Comparison of ENCODE assay signal across 8 cellular contexts in the genomic region with DNA sequence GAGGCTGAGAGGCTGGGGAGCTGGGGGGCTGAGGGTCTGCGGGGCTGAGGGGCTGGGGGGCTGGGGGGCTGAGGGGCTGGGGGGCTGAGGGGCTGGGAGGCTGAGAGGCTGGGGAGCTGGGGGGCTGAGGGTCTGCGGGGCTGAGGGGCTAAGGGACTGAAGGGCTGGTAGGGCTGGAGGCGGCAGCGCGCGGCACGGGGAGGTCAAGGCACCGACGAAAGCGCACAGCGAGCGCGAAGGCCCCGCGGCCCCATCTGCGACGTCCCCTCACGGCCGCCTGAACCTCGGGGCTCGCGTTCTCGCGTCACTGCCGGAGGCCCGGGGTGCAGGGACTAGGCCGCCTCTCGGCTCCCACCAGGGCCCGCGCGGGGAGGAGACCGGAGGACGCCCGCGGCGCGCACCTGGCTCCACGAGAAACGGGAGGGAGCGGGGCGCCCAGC. TPM values are rescaled to one million over a fixed set of nuclear protein-coding genes. Genes with fewer than 3 reads are reported as not detected.
DNase-seq lines count a peak whose midpoint lies in the region; ATAC-seq, FAIRE-seq and TF ChIP-seq lines count a peak whose summit lies in the region.

No MANE protein-coding gene starts in this region.

- no peaks in the 10 kb centered on the region for H3K27me3 ChIP-seq in mammary epithelial cell (ENCODE audit: insufficient read depth, low read length)
- H3K27me3 ChIP-seq in naive thymus-derived CD4-positive, alpha-beta T cell (ENCODE audit: control insufficient read depth in 2 of 2, insufficient read depth in 2 of 2, low read length in 2 of 2): no peaks in the 10 kb centered on the region

- H3K4me3 Mint-ChIP-seq in activated naive CD4-positive, alpha-beta T cell treated with anti-CD3 and anti-CD28 coated beads for 36 hours: peak overlapping the region; percentile 87
- H3K4me3 Mint-ChIP-seq in naive thymus-derived CD4-positive, alpha-beta T cell: peak overlapping the region in 8 of 10 donors; percentile 18 to 92 (median 82)

- H3K36me3 Mint-ChIP-seq in activated naive CD4-positive, alpha-beta T cell treated with anti-CD3 and anti-CD28 coated beads for 36 hours (ENCODE audit: low read depth): peaks cover 4% of the 10 kb centered on the region
- peaks cover 0 to 3% (median 0%) of the 10 kb centered on the region in 5 donors for H3K36me3 Mint-ChIP-seq in naive thymus-derived CD4-positive, alpha-beta T cell

- H2AFZ ChIP-seq in mammary epithelial cell (ENCODE audit: low read depth, low read length): peak overlapping the region; percentile 64

- WGBS in mammary epithelial cell (ENCODE audit: low coverage, missing lambda C conversion rate): no CpG with 5 or more reads among the region's 41 CpGs

- CTCF ChIA-PET in activated naive CD4-positive, alpha-beta T cell treated with anti-CD3 and anti-CD28 coated beads for 36 hours (lab: Charles Lee): no interaction called here
- CTCF ChIA-PET in mammary epithelial cell (lab: Charles Lee; ENCODE audit: low non-redundant PET): no interaction called here
- CTCF ChIA-PET in naive thymus-derived CD4-positive, alpha-beta T cell (lab: Charles Lee): interaction anchor here (0.7 kb wide), 1 partner anchor 200 kb away, joined by 3 read pairs; no protein-coding TSS in a partner anchor

- H3K4me1 Mint-ChIP-seq in activated naive CD4-positive, alpha-beta T cell treated with anti-CD3 and anti-CD28 coated beads for 36 hours (ENCODE audit: low read depth): peaks cover 36% of the 10 kb centered on the region
- H3K4me1 Mint-ChIP-seq in naive thymus-derived CD4-positive, alpha-beta T cell: peaks cover 12 to 53% (median 34%) of the 10 kb centered on the region in 7 donors

- peaks cover 5% of the 10 kb centered on the region for H3K36me3 ChIP-seq in mammary epithelial cell (ENCODE audit: insufficient read depth, low read length)
- peaks cover 0 to 49% (median 0%) of the 10 kb centered on the region in 3 experiments for H3K36me3 ChIP-seq in naive thymus-derived CD4-positive, alpha-beta T cell (ENCODE audit: control insufficient read depth in 2 of 3, insufficient read depth in 3 of 3, low read length in 3 of 3)

- POLR2A ChIA-PET in naive thymus-derived CD4-positive, alpha-beta T cell (lab: Charles Lee): interaction anchor here (0.9 kb wide), 1 partner anchor 15 kb away, joined by 3 read pairs; no protein-coding TSS in a partner anchor

- FAIRE-seq in frontal cortex (lab: Jason Lieb, UNC): no peak

- in situ Hi-C loops in mammary epithelial cell (cut with MboI; ENCODE audit: low sequenced_read_pairs in 2 of 2): no loop called here
- in situ Hi-C loops in G401 (cut with HindIII; ENCODE audit: low sequenced_read_pairs): no loop called here

- H3K9ac ChIP-seq in mammary epithelial cell (ENCODE audit: insufficient read depth, low read length): peak overlapping the region; percentile 46

- no peaks in the 10 kb centered on the region for H3K9me3 Mint-ChIP-seq in activated naive CD4-positive, alpha-beta T cell treated with anti-CD3 and anti-CD28 coated beads for 36 hours
- peaks cover 0 to 3% (median 0%) of the 10 kb centered on the region in 11 donors for H3K9me3 Mint-ChIP-seq in naive thymus-derived CD4-positive, alpha-beta T cell

- H3K27me3 Mint-ChIP-seq in activated naive CD4-positive, alpha-beta T cell treated with anti-CD3 and anti-CD28 coated beads for 36 hours (ENCODE audit: low read depth): no peaks in the 10 kb centered on the region
- no peaks in the 10 kb centered on the region for H3K27me3 Mint-ChIP-seq in naive thymus-derived CD4-positive, alpha-beta T cell

- no TSS peak for BruUV-seq in mammary epithelial cell (replicated peaks; lab: Mats Ljungman, UMichigan)

- TF ChIP-seq CTCF in mammary epithelial cell (conservative IDR thresholded peaks at IDR 0.05 in 1 of 2, IDR thresholded peaks at IDR 0.05 in 1 of 2; ENCODE audit: extremely low read depth in 1 of 2, insufficient read depth in 1 of 2, low read depth in 1 of 2, low read length in 2 of 2): no peak

- H3K4me1 ChIP-seq in mammary epithelial cell (ENCODE audit: insufficient read depth, low read length): peaks cover 24% of the 10 kb centered on the region
- H3K4me1 ChIP-seq in naive thymus-derived CD4-positive, alpha-beta T cell (ENCODE audit: control insufficient read depth in 2 of 2, insufficient read depth in 2 of 2, low read length in 2 of 2): peaks cover 18 to 34% of the 10 kb centered on the region in 2 donors

- dilution Hi-C loops in mammary epithelial cell (cut with HindIII; ENCODE audit: low sequenced_read_pairs): no loop called here

- peak overlapping the region; percentile 80 for H3K4me2 ChIP-seq in mammary epithelial cell (ENCODE audit: insufficient read depth, low read depth, low read length)

- H3K9me3 ChIP-seq in mammary epithelial cell (replicated peaks; ENCODE audit: insufficient read depth, low read length): no peaks in the 10 kb centered on the region
- no peaks in the 10 kb centered on the region for H3K9me3 ChIP-seq in naive thymus-derived CD4-positive, alpha-beta T cell (ENCODE audit: control insufficient read depth in 2 of 3, low read length in 3 of 3)

- H3K4me3 ChIP-seq in mammary epithelial cell (replicated peaks in 1 of 3; ENCODE audit: insufficient read depth in 1 of 3, low read depth in 2 of 3, low read length in 3 of 3): peak overlapping the region; percentile 76 to 96 (median 92)
- H3K4me3 ChIP-seq in naive thymus-derived CD4-positive, alpha-beta T cell (ENCODE audit: low read length): peak overlapping the region; percentile 74

- H3K27ac Mint-ChIP-seq in activated naive CD4-positive, alpha-beta T cell treated with anti-CD3 and anti-CD28 coated beads for 36 hours: no peak overlapping the region
- peak overlapping the region in 5 of 9 donors; percentile 67 to 88 (median 76) for H3K27ac Mint-ChIP-seq in naive thymus-derived CD4-positive, alpha-beta T cell

- intact Hi-C loops in activated naive CD4-positive, alpha-beta T cell treated with anti-CD3 and anti-CD28 coated beads for 36 hours (cut with micrococcal nuclease): loop anchor here (1.0 to 2.0 kb wide), 3 partner anchors 16 to 51 kb away; a partner anchor contains a TSS
- intact Hi-C loops in mammary epithelial cell (cut with micrococcal nuclease): loop anchor here (1.0 to 2.0 kb wide), 2 partner anchors 15 to 51 kb away; a partner anchor contains a TSS
- intact Hi-C loops in naive thymus-derived CD4-positive, alpha-beta T cell (cut with micrococcal nuclease): loop anchor here (1.0 to 2.0 kb wide), 6 partner anchors 16 to 208 kb away; a partner anchor contains a TSS

- peaks cover 75% of the 10 kb centered on the region for H3K79me2 ChIP-seq in mammary epithelial cell (ENCODE audit: insufficient read depth, low read length)

- H4K20me1 ChIP-seq in mammary epithelial cell (ENCODE audit: insufficient read depth, low read length): peaks cover 4% of the 10 kb centered on the region

- ATAC-seq in HG03432 (IDR thresholded peaks at IDR 0.05; ENCODE audit: unreplicated experiment): peak; percentile 25
- ATAC-seq in naive thymus-derived CD4-positive, alpha-beta T cell: no peak

- H3K27ac ChIP-seq in mammary epithelial cell (ENCODE audit: insufficient read depth, low read depth, low read length): peak overlapping the region; percentile 67
- H3K27ac ChIP-seq in naive thymus-derived CD4-positive, alpha-beta T cell (ENCODE audit: low read depth, low read length): peak overlapping the region; percentile 92

- no peak for DNase-seq in activated naive CD4-positive, alpha-beta T cell treated with anti-CD3 and anti-CD28 coated beads for 36 hours
- no peak for DNase-seq in activated naive CD4-positive, alpha-beta T cell treated with anti-CD3 and anti-CD28 coated beads, Interleukin-2, amount 50 U/mL, for 16 hours
- DNase-seq in mammary epithelial cell: no peak
- DNase-seq in naive thymus-derived CD4-positive, alpha-beta T cell: no peak
- DNase-seq in G401 (ENCODE audit: low spot score): no peak
- no peak for DNase-seq in RPMI8226
- no peak for DNase-seq in frontal cortex (ENCODE audit: low spot score in 2 of 2)

RNA-seq across cellular contexts. Expression of a gene that starts 0.4 kb away (rescaled TPM):
- 100 to 1,000 TPM; 117 to 118 TPM for total RNA-seq in activated naive CD4-positive, alpha-beta T cell treated with anti-CD3 and anti-CD28 coated beads for 36 hours
- total RNA-seq in mammary epithelial cell (100 to 1,000 TPM in 1 of 2 donors, 10 to 100 TPM in 1; 46.3 to 107 TPM), frontal cortex (28.9 TPM)
- polyA plus RNA-seq in mammary epithelial cell: 109 TPM
- polyA minus RNA-seq in mammary epithelial cell: 162 TPM
- total RNA-seq in naive thymus-derived CD4-positive, alpha-beta T cell: 100 to 1,000 TPM; 126 to 187 (median 161) TPM
- polyA plus RNA-seq in naive thymus-derived CD4-positive, alpha-beta T cell: 10 to 100 TPM; 62.8 to 74.0 TPM
- 107 and 109 TPM in 2 replicates for total RNA-seq in G401 (2014; rRNA removed; shearing (Covaris generic))

RNA-seq across cellular contexts. Expression of a gene that starts 0.5 kb away (rescaled TPM):
- total RNA-seq in activated naive CD4-positive, alpha-beta T cell treated with anti-CD3 and anti-CD28 coated beads for 36 hours: 1 to 10 TPM; 5.6 to 5.7 TPM
- total RNA-seq in mammary epithelial cell: 10 to 100 TPM; 12.0 to 25.0 TPM
- polyA plus RNA-seq in mammary epithelial cell: 16.4 TPM
- 3.6 TPM for polyA minus RNA-seq in mammary epithelial cell
- 10 to 100 TPM; 11.5 to 29.3 (median 19.1) TPM for total RNA-seq in naive thymus-derived CD4-positive, alpha-beta T cell
- 10 to 100 TPM; 17.7 to 26.5 TPM for polyA plus RNA-seq in naive thymus-derived CD4-positive, alpha-beta T cell
- total RNA-seq in G401 (2014; rRNA removed; shearing (Covaris generic)): 22.5 and 23.5 TPM in 2 replicates
- total RNA-seq in frontal cortex: 14.3 TPM

RNA-seq across cellular contexts. Expression of a gene that starts 7.0 kb away (rescaled TPM):
- total RNA-seq in activated naive CD4-positive, alpha-beta T cell treated with anti-CD3 and anti-CD28 coated beads for 36 hours: under 1 TPM; 0.10 to 0.14 TPM
- total RNA-seq in mammary epithelial cell: under 1 TPM in 1 of 2 donors, not detected in 1; under 0.01 TPM
- 0.09 TPM for polyA plus RNA-seq in mammary epithelial cell
- polyA minus RNA-seq in mammary epithelial cell: not detected
- 1 to 10 TPM; 1.1 to 2.6 (median 1.8) TPM for total RNA-seq in naive thymus-derived CD4-positive, alpha-beta T cell
- polyA plus RNA-seq in naive thymus-derived CD4-positive, alpha-beta T cell: under 1 TPM in 1 of 2 donors, not detected in 1; 0.32 TPM
- total RNA-seq in G401 (2014; rRNA removed; shearing (Covaris generic)): 0.14 TPM in 1 of 2 replicates, not detected in the other
- total RNA-seq in frontal cortex: 0.41 TPM

RNA-seq across cellular contexts. Expression of a gene that starts 15.7 kb away (rescaled TPM):
- total RNA-seq in activated naive CD4-positive, alpha-beta T cell treated with anti-CD3 and anti-CD28 coated beads for 36 hours: 10 to 100 TPM; 17.0 to 17.6 TPM
- total RNA-seq in mammary epithelial cell (10 to 100 TPM; 21.5 to 23.6 TPM), frontal cortex (6.5 TPM)
- 25.3 TPM for polyA plus RNA-seq in mammary epithelial cell
- polyA minus RNA-seq in mammary epithelial cell: 32.6 TPM
- 10 to 100 TPM; 17.7 to 25.4 (median 19.4) TPM for total RNA-seq in naive thymus-derived CD4-positive, alpha-beta T cell
- 10 to 100 TPM; 16.2 to 26.1 TPM for polyA plus RNA-seq in naive thymus-derived CD4-positive, alpha-beta T cell
- 66.7 and 84.9 TPM in 2 replicates for total RNA-seq in G401 (2014; rRNA removed; shearing (Covaris generic))

RNA-seq across cellular contexts. Expression of a gene that starts 16.4 kb away (rescaled TPM):
- total RNA-seq in activated naive CD4-positive, alpha-beta T cell treated with anti-CD3 and anti-CD28 coated beads for 36 hours: 10 to 100 TPM; 24.1 to 25.3 TPM
- 10 to 100 TPM; 16.7 to 32.3 TPM for total RNA-seq in mammary epithelial cell
- polyA plus RNA-seq in mammary epithelial cell: 15.5 TPM
- 11.7 TPM for polyA minus RNA-seq in mammary epithelial cell
- total RNA-seq in naive thymus-derived CD4-positive, alpha-beta T cell: 10 to 100 TPM; 51.5 to 70.8 (median 58.2) TPM
- 1 to 10 TPM; 3.2 to 5.9 TPM for polyA plus RNA-seq in naive thymus-derived CD4-positive, alpha-beta T cell
- 23.6 and 33.8 TPM in 2 replicates for total RNA-seq in G401 (2014; rRNA removed; shearing (Covaris generic))
- total RNA-seq in frontal cortex: 63.2 TPM
